8 cellular contexts compared by ENCODE assay signal in the genomic region with DNA sequence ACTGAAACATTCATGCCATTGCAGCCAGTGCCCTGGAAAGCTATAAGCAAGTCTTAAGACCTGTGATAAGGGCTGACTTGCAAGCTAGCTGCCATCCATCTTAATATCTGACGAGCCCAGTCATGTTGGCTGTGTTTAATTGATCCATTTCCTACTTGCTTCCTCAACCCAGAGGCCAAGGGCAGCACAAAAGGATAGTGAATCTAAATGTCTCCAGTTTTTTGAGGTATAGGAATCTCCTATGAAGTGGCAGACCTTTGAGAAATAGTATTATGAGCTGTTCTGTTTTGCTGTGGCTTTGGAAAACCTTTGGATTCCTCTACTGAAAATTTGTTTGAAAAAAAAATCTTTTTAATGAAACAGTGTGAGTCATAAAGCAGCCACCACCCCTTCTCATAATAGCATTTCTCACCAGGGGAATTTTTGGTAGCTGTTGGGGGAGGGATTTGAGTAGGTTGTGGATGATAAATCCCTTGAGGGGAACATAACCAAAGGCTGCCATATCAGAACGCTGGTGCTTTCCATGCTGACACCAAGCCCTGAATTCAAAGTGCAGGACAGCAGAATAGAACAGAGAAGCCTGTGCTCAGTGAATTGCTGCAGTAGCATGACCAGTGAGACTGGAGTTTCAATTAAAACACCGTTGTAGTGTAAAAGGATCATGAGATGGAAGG. TPM values are rescaled to one million over a fixed set of nuclear protein-coding genes. Genes with fewer than 3 reads are reported as not detected.
DNase-seq lines count a peak whose midpoint lies in the region; ATAC-seq and TF ChIP-seq lines count a peak whose summit lies in the region.

No MANE protein-coding gene starts in this region.

- H3K9me3 Mint-ChIP-seq in activated T-cell treated with anti-CD3 and anti-CD28 coated beads, Interleukin-2, amount 50 U/mL, for 4 hours: no peaks in the 10 kb centered on the region

- H3K4me1 ChIP-seq in gastroesophageal sphincter: peaks cover 11 to 53% (median 19%) of the 10 kb centered on the region in 3 donors
- peaks cover 3% of the 10 kb centered on the region; the same call in 1 of the 2 replicates for H3K4me1 ChIP-seq in BE2C

- H3K27me3 ChIP-seq in gastroesophageal sphincter (no peaks in the 10 kb centered on the region), H7 (ENCODE audit: control insufficient read depth, insufficient read depth, low read length) (no peaks in the 10 kb centered on the region), BE2C (no peaks in the 10 kb centered on the region)

- H3K36me3 ChIP-seq in gastroesophageal sphincter: no peaks in the 10 kb centered on the region
- no peaks in the 10 kb centered on the region for H3K36me3 ChIP-seq in H7 (replicated peaks; ENCODE audit: control insufficient read depth, insufficient read depth, low read length)
- H3K36me3 ChIP-seq in BE2C: no peaks in the 10 kb centered on the region

- peaks cover 36% of the 10 kb centered on the region for H3K4me1 Mint-ChIP-seq in activated T-cell treated with anti-CD3 and anti-CD28 coated beads, Interleukin-2, amount 50 U/mL, for 4 hours (ENCODE audit: low read depth)

- ATAC-seq in GM21526 (IDR thresholded peaks at IDR 0.05; ENCODE audit: low FRiP score, unreplicated experiment) (peak; percentile 54), gastroesophageal sphincter (peak; percentile 76)
- peak; percentile 95 to 98 for ATAC-seq in activated T-cell treated with anti-CD3 and anti-CD28 coated beads, Interleukin-2, amount 50 U/mL, for 4 hours

- in situ Hi-C loops in KBM-7 (cut with MboI; ENCODE audit: low pct_unique_long_range_greater_than_20kb, low sequenced_read_pairs): no loop called here

- TF ChIP-seq EP300 in gastroesophageal sphincter (IDR thresholded peaks at IDR 0.05): no peak

- H3K9me3 ChIP-seq in gastroesophageal sphincter (no peaks in the 10 kb centered on the region), BE2C (no peaks in the 10 kb centered on the region)

- no peaks in the 10 kb centered on the region for H3K36me3 Mint-ChIP-seq in activated T-cell treated with anti-CD3 and anti-CD28 coated beads, Interleukin-2, amount 50 U/mL, for 4 hours (ENCODE audit: insufficient read depth)

- peak; percentile 95 for DNase-seq in EH (ENCODE audit: low read depth)
- DNase-seq in KBM-7: peak; percentile 29
- peak; percentile 25 for DNase-seq in activated T-cell treated with anti-CD3 and anti-CD28 coated beads, Interleukin-2, amount 50 U/mL, for 4 hours
- no peak for DNase-seq in H7
- no peak for DNase-seq in BE2C

- WGBS in gastroesophageal sphincter (ENCODE audit: low coverage in 1 of 2), 2 donors: 7 to 10% methylated on average over 2 to 3 of the region's 3 CpGs

- H3K4me3 Mint-ChIP-seq in activated T-cell treated with anti-CD3 and anti-CD28 coated beads, Interleukin-2, amount 50 U/mL, for 4 hours: peak overlapping the region; percentile 49

- H3K4me3 ChIP-seq in gastroesophageal sphincter (no peak overlapping the region), skin epidermis (no peak overlapping the region), H7 (ENCODE audit: insufficient read depth, low read depth, low read length) (no peak overlapping the region), BE2C (ENCODE audit: low read depth, low read length) (no peak overlapping the region)

- no peak for TF ChIP-seq POLR2A in gastroesophageal sphincter (IDR thresholded peaks at IDR 0.05)

- no peak for TF ChIP-seq CTCF in gastroesophageal sphincter (IDR thresholded peaks at IDR 0.05)
- no peak for TF ChIP-seq CTCF in BE2C (IDR thresholded peaks at IDR 0.05; ENCODE audit: low read depth, low read length)

- no peaks in the 10 kb centered on the region for H3K27me3 Mint-ChIP-seq in activated T-cell treated with anti-CD3 and anti-CD28 coated beads, Interleukin-2, amount 50 U/mL, for 4 hours (ENCODE audit: low read depth)

- H3K27ac ChIP-seq in gastroesophageal sphincter (peak overlapping the region; percentile 76 to 85 (median 82)), skin epidermis (peak overlapping the region in 20 of 21 experiments; percentile 67 to 92 (median 85))

RNA-seq across cellular contexts. Expression of a gene that starts 12.9 kb away (rescaled TPM):
- 10 to 100 TPM; 18.8 to 30.5 (median 25.0) TPM for total RNA-seq in activated T-cell treated with anti-CD3 and anti-CD28 coated beads, Interleukin-2, amount 50 U/mL, for 4 hours
- 10 to 100 TPM; 12.8 to 24.1 (median 19.0) TPM for total RNA-seq in gastroesophageal sphincter
- total RNA-seq in H7 (2014; rRNA removed; shearing (Covaris generic)): 37.3 and 44.7 TPM in 2 replicates
- polyA plus RNA-seq in BE2C (2012; ENCODE audit: insufficient read depth, insufficient read length, low read depth): 30.9 TPM

RNA-seq across cellular contexts. Expression of a gene that starts 26.8 kb away (rescaled TPM):
- 10 to 100 TPM; 49.3 to 61.8 (median 58.4) TPM for total RNA-seq in activated T-cell treated with anti-CD3 and anti-CD28 coated beads, Interleukin-2, amount 50 U/mL, for 4 hours
- total RNA-seq in gastroesophageal sphincter: 10 to 100 TPM; 18.4 to 31.3 (median 21.4) TPM
- 25.7 and 32.0 TPM in 2 replicates for total RNA-seq in H7 (2014; rRNA removed; shearing (Covaris generic))
- 43.5 TPM for polyA plus RNA-seq in BE2C (2012; ENCODE audit: insufficient read depth, insufficient read length, low read depth)

Comparison
In these comparisons a context has a peak if more than half of its experiments do, and no peak if none do; other contexts are left out.
1. DNase-seq: peak in EH (single experiment), KBM-7 (single experiment) and activated T-cell treated with anti-CD3 and anti-CD28 coated beads, Interleukin-2, amount 50 U/mL, for 4 hours (single experiment); none in H7 (single experiment) and BE2C (single experiment).
2. Peak in every context shown above with its lines, with median percentiles within 50 percentile points of each other: ATAC-seq.